ENCODE assay signal across 8 cellular contexts in genomic region chr5:163408311-163408923, GRCh38. TPM values are rescaled to one million over a fixed set of nuclear protein-coding genes. Genes with fewer than 3 reads are reported as not detected.
A peak's percentile ranks its signal among the peaks of the same experiment; 100 is the strongest.
DNase-seq lines count a peak whose midpoint lies in the region; ATAC-seq and TF ChIP-seq lines count a peak whose summit lies in the region.

No MANE protein-coding gene starts in this region.

- H3K4me3 ChIP-seq in vagina, result peak overlapping the region in 1 of 2 donors; percentile 19

- TF ChIP-seq CTCF in vagina (IDR thresholded peaks at IDR 0.05), result peak; percentile 55 to 78 (median 74)

- no peaks in the 10 kb centered on the region for H3K27me3 ChIP-seq in vagina

- intact Hi-C loops in posterior vena cava (cut with DNase I), result no loop called here
- intact Hi-C loops in vagina (cut with DNase I), result no loop called here

- H3K4me1 ChIP-seq in vagina, result peaks cover 5% of the 10 kb centered on the region

- H3K27ac ChIP-seq in vagina, result no peak overlapping the region

- no peaks in the 10 kb centered on the region for H3K36me3 ChIP-seq in vagina

- H3K9me3 ChIP-seq in vagina, result no peaks in the 10 kb centered on the region

- TF ChIP-seq POLR2A in vagina (IDR thresholded peaks at IDR 0.05), result no peak

- DNase-seq in DMS79 (lab: John Stamatoyannopoulos, UW) (peak; percentile 1), HS-27A (ENCODE audit: low read depth) (peak; percentile 14), RPMI7951 (ENCODE audit: low read depth) (peak; percentile 51), glomerular endothelial cell (ENCODE audit: extremely low read depth, low read depth, low spot score) (peak; percentile 22), posterior vena cava (ENCODE audit: low spot score) (peak; percentile 85), vagina (ENCODE audit: extremely low spot score in 2 of 2) (no peak)
- peak; percentile 83 for DNase-seq in activated effector memory CD4-positive, alpha-beta T cell treated with anti-CD3 and anti-CD28 coated beads, Interleukin-2, amount 50 U/mL, for 16 hours

- ATAC-seq in GM21381 (IDR thresholded peaks at IDR 0.05; ENCODE audit: unreplicated experiment), result peak; percentile 63

RNA-seq across cellular contexts. Expression of gene CCNG1, which starts 29.0 kb away (rescaled TPM):
- total RNA-seq in RPMI7951 (2014; rRNA removed; shearing (Covaris generic)), result 190 and 272 TPM in 2 replicates
- total RNA-seq in glomerular endothelial cell (162 and 289 TPM in 2 replicates), posterior vena cava (100 to 1,000 TPM in 1 of 2 donors, 10 to 100 TPM in 1; 85.6 to 101 TPM), vagina (53.0 TPM)

RNA-seq across cellular contexts. Expression of gene NUDCD2, which starts 51.5 kb away (rescaled TPM):
- 7.3 and 10.4 TPM in 2 replicates for total RNA-seq in RPMI7951 (2014; rRNA removed; shearing (Covaris generic))
- 4.0 and 4.4 TPM in 2 replicates for total RNA-seq in glomerular endothelial cell
- 10 to 100 TPM; 17.8 to 21.6 TPM for total RNA-seq in posterior vena cava
- total RNA-seq in vagina, result 4.4 TPM

RNA-seq across cellular contexts. Expression of gene HMMR, which starts 52.0 kb away (rescaled TPM):
- 70.5 and 79.3 TPM in 2 replicates for total RNA-seq in RPMI7951 (2014; rRNA removed; shearing (Covaris generic))
- total RNA-seq in glomerular endothelial cell, result 3.7 and 8.6 TPM in 2 replicates
- under 1 TPM; 0.14 to 0.32 TPM for total RNA-seq in posterior vena cava
- 9.3 TPM for total RNA-seq in vagina

Comparison
In these comparisons a context has a peak if more than half of its experiments do, and no peak if none do; other contexts are left out.
1. DNase-seq: peak in DMS79 (single experiment), HS-27A (single experiment), RPMI7951 (single experiment), activated effector memory CD4-positive, alpha-beta T cell treated with anti-CD3 and anti-CD28 coated beads, Interleukin-2, amount 50 U/mL, for 16 hours (single experiment), glomerular endothelial cell (single experiment) and posterior vena cava (single experiment); none in vagina (0 of 2).